9 cellular contexts compared by ENCODE assay signal in genomic region chr18:79588636-79589481, GRCh38.
A peak's percentile ranks its signal among the peaks of the same experiment; 100 is the strongest.
DNase-seq lines count a peak whose midpoint lies in the region; ATAC-seq, FAIRE-seq and TF ChIP-seq lines count a peak whose summit lies in the region.
"Had no signal": no experiment of that assay in that cellular context is flagged by ENCODE, and none has a peak within 500 bp of the region (broad histone marks: within the 10 kb centered on the region; RNA-seq: fewer than 3 reads in every experiment).

No MANE protein-coding gene starts in this region.

- H3K9me3 ChIP-seq in keratinocyte (ENCODE audit: control insufficient read depth, low read depth, low read length) (peaks cover 2% of the 10 kb centered on the region), spleen (peaks cover 0 to 11% (median 0%) of the 10 kb centered on the region in 8 donors)

- DNase-seq in HFFc6 = peak; percentile 50
- DNase-seq in cardiac fibroblast (ENCODE audit: low read depth in 2 of 2) = peak; percentile 97 to 98
- no peak for DNase-seq in keratinocyte (ENCODE audit: low read depth, low spot score)
- peak; percentile 75 for DNase-seq in spleen
- no peak for DNase-seq in activated T-cell treated with anti-CD3 and anti-CD28 coated beads, Interleukin-2, amount 50 U/mL, for 24 hours
- DNase-seq in SIG-M5 treated with dmso at 0.1 percent for 504 hours (lab: John Stamatoyannopoulos, UW; ENCODE audit: unreplicated experiment) = no peak

- TF ChIP-seq POLR2A in spleen (IDR thresholded peaks at IDR 0.05) = no peak

- no peak overlapping the region for H3K4me3 ChIP-seq in cardiac fibroblast (replicated peaks in 1 of 2; ENCODE audit: low read depth in 2 of 2, low read length in 2 of 2)
- H3K4me3 ChIP-seq in keratinocyte (ENCODE audit: control insufficient read depth in 2 of 3, extremely low read depth in 1 of 3, insufficient read depth in 2 of 3, low read depth in 1 of 3, low read length in 3 of 3) = no peak overlapping the region
- H3K4me3 ChIP-seq in spleen = no peak overlapping the region

- H3K36me3 ChIP-seq in keratinocyte (ENCODE audit: control insufficient read depth in 2 of 2, extremely low read depth in 1 of 2, insufficient read depth in 2 of 2, low read length in 2 of 2) (no peaks in the 10 kb centered on the region), spleen (no peaks in the 10 kb centered on the region)

- ATAC-seq in GM19023 (IDR thresholded peaks at IDR 0.05; ENCODE audit: unreplicated experiment) (no peak), GM18520 (IDR thresholded peaks at IDR 0.05; ENCODE audit: unreplicated experiment) (no peak)
- ATAC-seq: activated CD4-positive, CD25-positive, alpha-beta regulatory T cell treated with anti-CD3 and anti-CD28 coated beads, Interleukin-2, amount 50 U/mL, for 24 hours had no signal

- TF ChIP-seq CTCF in HFFc6 (IDR thresholded peaks at IDR 0.05) = no peak
- TF ChIP-seq CTCF in cardiac fibroblast (IDR thresholded peaks at IDR 0.05; ENCODE audit: low read depth, low read length) = no peak
- TF ChIP-seq CTCF in keratinocyte (optimal IDR thresholded peaks at IDR 0.05 in 1 of 3, IDR thresholded peaks at IDR 0.05 in 1 of 3, conservative IDR thresholded peaks at IDR 0.05 in 1 of 3; ENCODE audit: extremely low read depth in 1 of 3, insufficient read depth in 2 of 3, low read length in 3 of 3) = no peak
- no peak for TF ChIP-seq CTCF in spleen (IDR thresholded peaks at IDR 0.05 in 8 of 11, conservative IDR thresholded peaks at IDR 0.05 in 3 of 11)

- H3K4me1 Mint-ChIP-seq in HFFc6 (ENCODE audit: low read depth) = no peaks in the 10 kb centered on the region
- H3K4me1 Mint-ChIP-seq in activated T-cell treated with anti-CD3 and anti-CD28 coated beads, Interleukin-2, amount 50 U/mL, for 24 hours (ENCODE audit: low read depth) = no peaks in the 10 kb centered on the region

- no peak overlapping the region for H3K27ac Mint-ChIP-seq in HFFc6
- no peak overlapping the region for H3K27ac Mint-ChIP-seq in activated T-cell treated with anti-CD3 and anti-CD28 coated beads, Interleukin-2, amount 50 U/mL, for 24 hours

- H3K9me3 Mint-ChIP-seq in HFFc6 = peaks cover 17% of the 10 kb centered on the region
- no peaks in the 10 kb centered on the region for H3K9me3 Mint-ChIP-seq in activated T-cell treated with anti-CD3 and anti-CD28 coated beads, Interleukin-2, amount 50 U/mL, for 24 hours

- peaks cover 4% of the 10 kb centered on the region; the same call in 1 of the 2 replicates for H3K36me3 Mint-ChIP-seq in HFFc6 (ENCODE audit: low read depth)
- no peaks in the 10 kb centered on the region for H3K36me3 Mint-ChIP-seq in activated T-cell treated with anti-CD3 and anti-CD28 coated beads, Interleukin-2, amount 50 U/mL, for 24 hours (ENCODE audit: low read depth)

- 57 to 72% (median 64%) methylated on average over 38 of the region's 38 CpGs for WGBS in spleen, 5 donors

- H3K79me2 ChIP-seq in keratinocyte (ENCODE audit: control insufficient read depth, insufficient read depth, low read length) = no peaks in the 10 kb centered on the region

- H3K4me2 ChIP-seq in keratinocyte (ENCODE audit: control insufficient read depth, extremely low read depth, insufficient read depth, low read depth, low read length) = peak overlapping the region; percentile 16

- no peaks in the 10 kb centered on the region for H3K9me1 ChIP-seq in keratinocyte (ENCODE audit: control insufficient read depth, extremely low read depth, insufficient read depth, low read length)

- no peak overlapping the region for H3K4me3 Mint-ChIP-seq in HFFc6
- H3K4me3 Mint-ChIP-seq in activated T-cell treated with anti-CD3 and anti-CD28 coated beads, Interleukin-2, amount 50 U/mL, for 24 hours = no peak overlapping the region

- peaks cover 21% of the 10 kb centered on the region for H3K27me3 Mint-ChIP-seq in HFFc6 (ENCODE audit: insufficient read depth)
- no peaks in the 10 kb centered on the region for H3K27me3 Mint-ChIP-seq in activated T-cell treated with anti-CD3 and anti-CD28 coated beads, Interleukin-2, amount 50 U/mL, for 24 hours

- intact Hi-C loops in spleen (cut with DNase I; ENCODE audit: low total_unique reads) = no loop called here

- H3K27ac ChIP-seq in keratinocyte (ENCODE audit: control insufficient read depth, insufficient read depth, low read length) (no peak overlapping the region), spleen (peak overlapping the region in 5 of 8 donors; percentile 40 to 58 (median 47))

- H4K20me1 ChIP-seq in keratinocyte (ENCODE audit: control insufficient read depth, extremely low read depth, insufficient read depth, low read length) = no peaks in the 10 kb centered on the region

- peak overlapping the region; percentile 30 for H2AFZ ChIP-seq in keratinocyte (ENCODE audit: control insufficient read depth, low read length)

- H3K4me1 ChIP-seq in keratinocyte (ENCODE audit: control insufficient read depth, extremely low read depth, insufficient read depth, low read length) = peaks cover 2% of the 10 kb centered on the region
- H3K4me1 ChIP-seq in spleen = peaks cover 0 to 24% (median 10%) of the 10 kb centered on the region in 6 donors

- H3K27me3 ChIP-seq in keratinocyte (ENCODE audit: control insufficient read depth, extremely low read depth, insufficient read depth, low read length) = peaks cover 28% of the 10 kb centered on the region
- H3K27me3 ChIP-seq in spleen (replicated peaks in 1 of 7) = no peaks in the 10 kb centered on the region

- dilution Hi-C loops in keratinocyte (cut with MboI; ENCODE audit: extremely low pct_ligation_motif_present, low sequenced_read_pairs) = no loop called here

- no peak overlapping the region for H3K9ac ChIP-seq in keratinocyte (ENCODE audit: control insufficient read depth, extremely low read depth, insufficient read depth, low read length)

- no peak for FAIRE-seq in keratinocyte (lab: Jason Lieb, UNC)

Comparison
In these comparisons a context has a peak if more than half of its experiments do, and no peak if none do; other contexts are left out.
1. DNase-seq: peak in HFFc6 (single experiment), cardiac fibroblast (2 of 2) and spleen (single experiment); none in keratinocyte (single experiment), activated T-cell treated with anti-CD3 and anti-CD28 coated beads, Interleukin-2, amount 50 U/mL, for 24 hours (single experiment) and SIG-M5 treated with dmso at 0.1 percent for 504 hours (single experiment).